Comparison of ENCODE assay signal across 8 cellular contexts in genomic region chr1:120942223-120942944, GRCh38. TPM values are rescaled to one million over a fixed set of nuclear protein-coding genes. Genes with fewer than 3 reads are reported as not detected.
DNase-seq lines count a peak whose midpoint lies in the region; ATAC-seq, FAIRE-seq and TF ChIP-seq lines count a peak whose summit lies in the region.
"Not testable (repeated sequence)": the region's sequence is repeated elsewhere in the genome, so short reads cannot be mapped to it uniquely, and the experiment has no call there.

No MANE protein-coding gene starts in this region.

- dilution Hi-C loops in keratinocyte (cut with MboI; ENCODE audit: extremely low pct_ligation_motif_present, low sequenced_read_pairs), result not testable (repeated sequence)

- TF ChIP-seq CTCF in keratinocyte (optimal IDR thresholded peaks at IDR 0.05 in 1 of 3, IDR thresholded peaks at IDR 0.05 in 1 of 3, conservative IDR thresholded peaks at IDR 0.05 in 1 of 3; ENCODE audit: extremely low read depth in 1 of 3, insufficient read depth in 2 of 3, low read length in 3 of 3), result not testable (repeated sequence)

- peak overlapping the region; percentile 43 for H3K4me2 ChIP-seq in keratinocyte (ENCODE audit: control insufficient read depth, extremely low read depth, insufficient read depth, low read depth, low read length)

- H3K9me1 ChIP-seq in keratinocyte (ENCODE audit: control insufficient read depth, extremely low read depth, insufficient read depth, low read length), result not testable (repeated sequence)

- not testable (repeated sequence) for H3K27me3 ChIP-seq in keratinocyte (ENCODE audit: control insufficient read depth, extremely low read depth, insufficient read depth, low read length)

- H3K9me3 ChIP-seq in keratinocyte (ENCODE audit: control insufficient read depth, low read depth, low read length), result not testable (repeated sequence)

- H3K4me3 ChIP-seq in keratinocyte (ENCODE audit: control insufficient read depth in 2 of 3, extremely low read depth in 1 of 3, insufficient read depth in 2 of 3, low read depth in 1 of 3, low read length in 3 of 3), result peak overlapping the region in 2 of 3 experiments; percentile 24 to 47
- H3K4me3 ChIP-seq in skin epidermis, result peak overlapping the region; percentile 18 to 45 (median 34)

- ATAC-seq in GM18867 (IDR thresholded peaks at IDR 0.05; ENCODE audit: unreplicated experiment) (peak; percentile 82), HG03025 (IDR thresholded peaks at IDR 0.05; ENCODE audit: low FRiP score, unreplicated experiment) (peak; percentile 77)

- not testable (repeated sequence) for H3K4me1 ChIP-seq in keratinocyte (ENCODE audit: control insufficient read depth, extremely low read depth, insufficient read depth, low read length)

- not testable (repeated sequence) for H3K79me2 ChIP-seq in keratinocyte (ENCODE audit: control insufficient read depth, insufficient read depth, low read length)

- FAIRE-seq in keratinocyte (lab: Jason Lieb, UNC), result not testable (repeated sequence)

- peak overlapping the region; percentile 77 for H3K9ac ChIP-seq in keratinocyte (ENCODE audit: control insufficient read depth, extremely low read depth, insufficient read depth, low read length)

- peak overlapping the region; percentile 51 for H2AFZ ChIP-seq in keratinocyte (ENCODE audit: control insufficient read depth, low read length)

- DNase-seq in 8988T (peak; percentile 15), NCI-H2227 (lab: John Stamatoyannopoulos, UW; ENCODE audit: unreplicated experiment) (peak; percentile 78)
- DNase-seq in activated CD4-positive, alpha-beta T cell treated with anti-CD3 and anti-CD28 coated beads for 24 hours (ENCODE audit: low read depth in 2 of 2), result peak; percentile 56 to 59
- DNase-seq in central memory CD4-positive, alpha-beta T cell, result peak; percentile 86
- not testable (repeated sequence) for DNase-seq in keratinocyte (ENCODE audit: low read depth, low spot score)

- H3K36me3 ChIP-seq in keratinocyte (ENCODE audit: control insufficient read depth in 2 of 2, extremely low read depth in 1 of 2, insufficient read depth in 2 of 2, low read length in 2 of 2), result not testable (repeated sequence)

- H3K27ac ChIP-seq in keratinocyte (ENCODE audit: control insufficient read depth, insufficient read depth, low read length) (peak overlapping the region; percentile 60), skin epidermis (peak overlapping the region; percentile 13 to 91 (median 82))

- not testable (repeated sequence) for H4K20me1 ChIP-seq in keratinocyte (ENCODE audit: control insufficient read depth, extremely low read depth, insufficient read depth, low read length)

RNA-seq across cellular contexts. Expression of gene PPIAL4A, which starts 52.8 kb away (rescaled TPM):
- polyA plus RNA-seq in keratinocyte, result not detected in 3 replicates
- not detected for polyA plus RNA-seq in keratinocyte (2011; ENCODE audit: low read depth)
- not detected in 2 replicates for polyA plus RNA-seq in keratinocyte (2011; cell fraction: cytosol; rRNA removed)
- polyA plus RNA-seq in keratinocyte (2011; cell fraction: nucleus; rRNA removed), result not detected in 2 replicates
- not detected in 2 replicates for polyA plus RNA-seq in keratinocyte (2012; ENCODE audit: low replicate concordance)
- polyA minus RNA-seq in keratinocyte, result not detected in 3 replicates
- polyA minus RNA-seq in keratinocyte (2011; cell fraction: cytosol; rRNA and poly(A)+ RNA removed), result not detected
- polyA minus RNA-seq in keratinocyte (2011; cell fraction: nucleus; rRNA and poly(A)+ RNA removed), result not detected in 2 replicates
